In the genomic region with DNA sequence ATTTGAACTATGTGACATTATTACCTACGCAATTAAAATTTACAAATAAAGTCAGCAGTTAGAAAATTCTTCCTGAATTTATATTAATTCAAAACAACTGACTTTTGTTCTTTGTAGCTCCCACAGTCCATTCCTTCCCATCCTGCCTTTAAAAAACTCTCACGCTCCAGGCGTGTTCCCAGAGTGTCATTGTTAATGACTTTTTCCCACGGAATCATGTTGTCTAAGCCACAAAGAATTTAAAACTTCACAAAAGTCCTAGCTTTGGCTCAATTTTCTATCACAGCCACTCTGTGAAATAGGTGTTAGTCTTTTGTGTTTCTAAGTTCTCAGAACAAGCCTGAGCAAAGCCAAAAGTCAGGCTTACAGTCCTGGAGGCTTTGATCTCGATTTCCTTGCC, we compare ENCODE assay signal across 18 cellular contexts. TPM values are rescaled to one million over a fixed set of nuclear protein-coding genes. Genes with fewer than 3 reads are reported as not detected.
DNase-seq lines count a peak whose midpoint lies in the region; ATAC-seq and TF ChIP-seq lines count a peak whose summit lies in the region.
"Had no signal": no experiment of that assay in that cellular context is flagged by ENCODE, and none has a peak within 500 bp of the region (broad histone marks: within the 10 kb centered on the region; RNA-seq: fewer than 3 reads in every experiment).

No MANE protein-coding gene starts in this region.

- H3K36me3 ChIP-seq in GM23248 (ENCODE audit: low read depth) (peaks cover 50% of the 10 kb centered on the region), neural progenitor cell (no peaks in the 10 kb centered on the region), right atrium auricular region (peaks cover 12% of the 10 kb centered on the region)

- no peak for ATAC-seq in GM19324 (IDR thresholded peaks at IDR 0.05; ENCODE audit: low FRiP score, unreplicated experiment)

- no peak for TF ChIP-seq CTCF in chondrocyte (IDR thresholded peaks at IDR 0.05)
- no peak for TF ChIP-seq CTCF in neural progenitor cell (IDR thresholded peaks at IDR 0.05)
- no peak for TF ChIP-seq CTCF in dorsolateral prefrontal cortex (IDR thresholded peaks at IDR 0.05 in 54 of 56, conservative IDR thresholded peaks at IDR 0.05 in 2 of 56; ENCODE audit: low read depth in 1 of 56, partially characterized antibody in 56 of 56)
- TF ChIP-seq CTCF in right atrium auricular region (IDR thresholded peaks at IDR 0.05), result no peak

- H4K20me1 ChIP-seq in GM23248 (ENCODE audit: insufficient read depth) (no peaks in the 10 kb centered on the region), neural progenitor cell (ENCODE audit: low read depth) (no peaks in the 10 kb centered on the region)

- H3K4me1 ChIP-seq in GM23248 (ENCODE audit: insufficient read depth), result no peaks in the 10 kb centered on the region
- peaks cover 6% of the 10 kb centered on the region for H3K4me1 ChIP-seq in neural progenitor cell
- H3K4me1 ChIP-seq in right atrium auricular region, result peaks cover 0 to 3% of the 10 kb centered on the region in 2 donors

- H3K4me3 Mint-ChIP-seq in chondrocyte (ENCODE audit: unreplicated experiment), result no peak overlapping the region
- no peak overlapping the region for H3K4me3 Mint-ChIP-seq in neural progenitor cell

- no peak overlapping the region for H3K4me2 ChIP-seq in GM23248 (ENCODE audit: unreplicated experiment)
- no peak overlapping the region for H3K4me2 ChIP-seq in neural progenitor cell

- H3K9me3 Mint-ChIP-seq in chondrocyte (ENCODE audit: low read depth) (no peaks in the 10 kb centered on the region), neural progenitor cell (no peaks in the 10 kb centered on the region)

- peaks cover 23% of the 10 kb centered on the region for H3K4me1 Mint-ChIP-seq in chondrocyte (ENCODE audit: low read depth)
- no peaks in the 10 kb centered on the region for H3K4me1 Mint-ChIP-seq in neural progenitor cell

- H3K4me3 ChIP-seq in GM23248 (no peak overlapping the region), neural progenitor cell (no peak overlapping the region), dorsolateral prefrontal cortex (no peak overlapping the region), right atrium auricular region (no peak overlapping the region)

- H3K27ac ChIP-seq in GM23248 (no peak overlapping the region), neural progenitor cell (no peak overlapping the region), dorsolateral prefrontal cortex (peak overlapping the region in 14 of 59 donors; percentile 1 to 76 (median 38)), right atrium auricular region (no peak overlapping the region)
- H3K27ac ChIP-seq: HL-60, RWPE1 had no signal

- DNase-seq in AG08395 (ENCODE audit: low spot score) (peak; percentile 53), GM23248 (peak; percentile 21), chondrocyte (ENCODE audit: low spot score) (no peak), neural progenitor cell (ENCODE audit: low spot score) (peak; percentile 10), mesenteric fat pad (ENCODE audit: low spot score) (no peak), dorsolateral prefrontal cortex (no peak), right atrium auricular region (ENCODE audit: low spot score) (no peak)
- DNase-seq: 8988T, C1 segment of cervical spinal cord, DMS 273 treated with DMSO at 0.1 percent for 48 hours, H7, NCI-H1048, NCI-H1436 treated with DMSO at 0.1 percent for 48 hours, NCI-H2029 treated with DMSO at 0.1 percent for 48 hours, NCI-H748 treated with DMSO at 0.1 percent for 48 hours had no signal

- H3K27me3 ChIP-seq in GM23248 (replicated peaks; ENCODE audit: insufficient read depth) (no peaks in the 10 kb centered on the region), neural progenitor cell (no peaks in the 10 kb centered on the region), dorsolateral prefrontal cortex (no peaks in the 10 kb centered on the region), right atrium auricular region (no peaks in the 10 kb centered on the region)

- H3F3A ChIP-seq in GM23248 (ENCODE audit: insufficient read depth) (no peaks in the 10 kb centered on the region), neural progenitor cell (ENCODE audit: low read depth) (no peaks in the 10 kb centered on the region)

- H3K36me3 Mint-ChIP-seq in chondrocyte (ENCODE audit: low read depth) (peaks cover 53% of the 10 kb centered on the region), neural progenitor cell (peaks cover 19% of the 10 kb centered on the region)

- H3K27me3 Mint-ChIP-seq in chondrocyte (ENCODE audit: low read depth) (no peaks in the 10 kb centered on the region), neural progenitor cell (ENCODE audit: insufficient read depth, low read depth) (peaks cover 7% of the 10 kb centered on the region)

- in situ Hi-C loops in GM23248 (cut with MboI), result no loop called here

- H3K27ac Mint-ChIP-seq in chondrocyte (ENCODE audit: unreplicated experiment) (peak overlapping the region; percentile 92), neural progenitor cell (no peak overlapping the region)

- intact Hi-C loops in dorsolateral prefrontal cortex (cut with DNase I), result no loop called here

- H2AFZ ChIP-seq in GM23248, result no peak overlapping the region
- no peak overlapping the region for H2AFZ ChIP-seq in neural progenitor cell (replicated peaks)

- 87 to 90% methylated on average over 5 of the region's 5 CpGs for WGBS in GM23248 (ENCODE audit: low coverage in 1 of 2, low lambda C conversion rate in 2 of 2, missing lambda C conversion rate in 2 of 2), 2 experiments

- no peaks in the 10 kb centered on the region for H3K9me3 ChIP-seq in GM23248 (ENCODE audit: low read depth)
- H3K9me3 ChIP-seq in neural progenitor cell (ENCODE audit: low read depth), result no peaks in the 10 kb centered on the region
- H3K9me3 ChIP-seq in right atrium auricular region, result no peaks in the 10 kb centered on the region

- no peaks in the 10 kb centered on the region for H3K9me2 ChIP-seq in GM23248 (ENCODE audit: insufficient read depth)

- no peaks in the 10 kb centered on the region for H3K79me2 ChIP-seq in GM23248 (ENCODE audit: insufficient read depth)
- H3K79me2 ChIP-seq in neural progenitor cell (ENCODE audit: low read depth), result no peaks in the 10 kb centered on the region

- H3K9ac ChIP-seq in GM23248 (no peak overlapping the region), neural progenitor cell (no peak overlapping the region)

RNA-seq across cellular contexts. Expression of a gene that starts 26.5 kb away (rescaled TPM):
- 51.9 and 62.3 TPM in 2 replicates for total RNA-seq in GM23248 (2014; rRNA removed; shearing (Covaris generic))
- 25.6 and 27.4 TPM in 2 replicates for polyA plus RNA-seq in GM23248 (2016; fragmentation: Nextera tagmentation; extraction: Ambion mirVana)
- total RNA-seq in chondrocyte, result 40.1 to 139 TPM (median 136 TPM) in 3 replicates
- 1.3 and 1.8 TPM in 2 replicates for total RNA-seq in neural progenitor cell (ENCODE audit: low replicate concordance)
- total RNA-seq in mesenteric fat pad, result 6.8 TPM
- total RNA-seq in dorsolateral prefrontal cortex, result 10 to 100 TPM; 25.8 to 83.3 (median 55.1) TPM
- total RNA-seq in right atrium auricular region, result 1 to 10 TPM; 2.2 to 6.0 TPM

RNA-seq across cellular contexts. Expression of a gene that starts 40.5 kb away (rescaled TPM):
- total RNA-seq in GM23248 (2014; rRNA removed; shearing (Covaris generic)), result 5.1 and 7.3 TPM in 2 replicates
- 7.9 and 10.7 TPM in 2 replicates for polyA plus RNA-seq in GM23248 (2016; fragmentation: Nextera tagmentation; extraction: Ambion mirVana)
- 9.0 to 13.0 TPM (median 12.2 TPM) in 3 replicates for total RNA-seq in chondrocyte
- 33.3 and 36.2 TPM in 2 replicates for total RNA-seq in neural progenitor cell (ENCODE audit: low replicate concordance)
- 21.9 TPM for total RNA-seq in mesenteric fat pad
- total RNA-seq in dorsolateral prefrontal cortex, result 10 to 100 TPM; 23.2 to 57.6 (median 40.4) TPM
- 10 to 100 TPM; 12.5 to 12.7 TPM for total RNA-seq in right atrium auricular region

Comparison
In these comparisons a context has a peak if more than half of its experiments do, and no peak if none do; other contexts are left out.
1. DNase-seq: peak in AG08395 (single experiment), GM23248 (single experiment) and neural progenitor cell (single experiment); none in chondrocyte (single experiment), mesenteric fat pad (single experiment), dorsolateral prefrontal cortex (0 of 10) and right atrium auricular region (single experiment).